30 cellular contexts compared by ENCODE assay signal in genomic region chr16:79672524-79672923, GRCh38.
"Had no signal": no experiment of that assay in that cellular context is flagged by ENCODE, and none has a peak within 500 bp of the region (broad histone marks: within the 10 kb centered on the region; RNA-seq: fewer than 3 reads in every experiment).

No MANE protein-coding gene starts in this region.

- H3K4me1 ChIP-seq: body of pancreas, breast epithelium, SJSA1 had no signal

- ATAC-seq: activated CD8-positive, alpha-beta T cell treated with anti-CD3 and anti-CD28 coated beads for 36 hours; body of pancreas; T-cell had no signal

- H3K27ac ChIP-seq: body of pancreas, breast epithelium, PC-9, SJSA1, VCaP had no signal

- H3K27me3 ChIP-seq: body of pancreas, breast epithelium, SJSA1 had no signal

- H2AFZ ChIP-seq: PC-9 had no signal

- H3K27ac Mint-ChIP-seq: activated B cell treated with CpG ODN at 0.5 μM for 24 hours; activated CD8-positive, alpha-beta T cell treated with anti-CD3 and anti-CD28 coated beads for 36 hours; activated naive CD4-positive, alpha-beta T cell treated with anti-CD3 and anti-CD28 coated beads, Interleukin-2, amount 50 U/mL, for 24 hours; activated naive CD8-positive, alpha-beta T cell treated with anti-CD3 and anti-CD28 coated beads, Interleukin-2, amount 10 ng/mL, durations not matched to agents 7 days and 5 days; activated T-helper 2 cell treated with anti-CD3 and anti-CD28 coated beads, Interferon-gamma antibody, Interleukin-2, Interleukin-4, amounts not matched to agents 10 μg/mL and 5 μg/mL and 100 μg/mL, durations not matched to agents 14 hours and 24 hours and 36 hours; T-cell had no signal

- H3K4me2 ChIP-seq: PC-9, SK-N-SH had no signal

- H3K36me3 ChIP-seq: breast epithelium, SJSA1 had no signal

- H3K4me1 Mint-ChIP-seq: activated B cell treated with CpG ODN at 0.5 μM for 24 hours; activated naive CD4-positive, alpha-beta T cell treated with anti-CD3 and anti-CD28 coated beads, Interleukin-2, amount 50 U/mL, for 24 hours; activated naive CD8-positive, alpha-beta T cell treated with anti-CD3 and anti-CD28 coated beads, Interleukin-2, amount 10 ng/mL, durations not matched to agents 7 days and 5 days; T-cell had no signal

- H3K27me3 Mint-ChIP-seq: activated naive CD4-positive, alpha-beta T cell treated with anti-CD3 and anti-CD28 coated beads, Interleukin-2, amount 50 U/mL, for 24 hours; T-cell had no signal

- H3K9me3 ChIP-seq: body of pancreas, breast epithelium, SJSA1 had no signal

- H3K4me3 Mint-ChIP-seq: activated B cell treated with CpG ODN at 0.5 μM for 24 hours; activated CD8-positive, alpha-beta T cell treated with anti-CD3 and anti-CD28 coated beads for 36 hours; activated naive CD4-positive, alpha-beta T cell treated with anti-CD3 and anti-CD28 coated beads, Interleukin-2, amount 50 U/mL, for 24 hours; activated naive CD8-positive, alpha-beta T cell treated with anti-CD3 and anti-CD28 coated beads, Interleukin-2, amount 10 ng/mL, durations not matched to agents 7 days and 5 days; T-cell had no signal

- DNase-seq: activated B cell treated with CpG ODN at 0.5 μM for 24 hours; activated CD4-positive, alpha-beta T cell treated with anti-CD3 and anti-CD28 coated beads for 4 hours; activated CD4-positive, CD25-positive, alpha-beta regulatory T cell treated with anti-CD3 and anti-CD28 coated beads, Interleukin-2, amount 50 U/mL, for 72 hours; activated CD8-positive, alpha-beta T cell treated with anti-CD3 and anti-CD28 coated beads for 36 hours; activated gamma-delta T cell; activated naive CD4-positive, alpha-beta T cell treated with Interleukin-2 at 50 U/mL for 16 hours; activated naive CD8-positive, alpha-beta T cell treated with anti-CD3 and anti-CD28 coated beads, Interleukin-2, amount 10 ng/mL, durations not matched to agents 7 days and 5 days; activated T-cell treated with anti-CD3 and anti-CD28 coated beads, Interleukin-2, amount 50 U/mL, for 1 hour; body of pancreas; NCI-H1092 treated with DMSO at 0.1 percent for 48 hours; NCI-H1417; NCI-H146; NCI-H187; NCI-H2029 treated with DMSO at 0.1 percent for 48 hours; NCI-H2107; NCI-H2171; NCI-H510A; NCI-H526; NCI-H748 treated with DMSO at 0.1 percent for 48 hours; PC-9; SHP77; SK-N-SH; T-cell; T-helper 2 cell; T-helper 9 cell had no signal

- H3K4me3 ChIP-seq: body of pancreas, breast epithelium, PC-9, SJSA1 had no signal

- H3K36me3 Mint-ChIP-seq: activated naive CD4-positive, alpha-beta T cell treated with anti-CD3 and anti-CD28 coated beads, Interleukin-2, amount 50 U/mL, for 24 hours; activated naive CD8-positive, alpha-beta T cell treated with anti-CD3 and anti-CD28 coated beads, Interleukin-2, amount 10 ng/mL, durations not matched to agents 7 days and 5 days; T-cell had no signal

- H3K9ac ChIP-seq: SK-N-SH had no signal

- H3K9me3 Mint-ChIP-seq: activated naive CD8-positive, alpha-beta T cell treated with anti-CD3 and anti-CD28 coated beads, Interleukin-2, amount 10 ng/mL, durations not matched to agents 7 days and 5 days had no signal
